1 cellular context compared by ENCODE assay signal in the genomic region with DNA sequence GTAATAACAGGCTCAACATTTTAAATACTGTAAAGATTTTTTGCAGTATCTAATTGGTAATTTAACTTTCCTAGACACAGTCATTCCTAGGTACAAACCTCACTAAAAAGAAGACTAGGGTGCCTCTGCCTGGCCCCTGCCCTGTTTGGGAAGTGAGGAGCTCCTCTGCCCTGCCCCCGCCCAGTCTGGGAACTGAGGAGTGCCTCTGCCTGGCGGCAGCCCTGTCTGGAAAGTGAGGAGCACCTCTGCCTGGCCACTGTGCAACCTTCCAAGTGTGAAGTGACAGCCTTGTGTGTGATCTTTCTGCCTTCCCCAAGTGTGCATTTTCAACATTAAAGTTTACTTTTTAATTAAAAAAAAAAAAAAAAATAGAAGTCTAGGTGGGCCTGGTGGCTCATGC.
TF ChIP-seq lines count a peak whose summit lies in the region.

No MANE protein-coding gene starts in this region.

TF ChIP-seq in WTC11, 78 proteins besides CTCF, POLR2A, EP300 and RAD21 (continued from another document):
- TF ChIP-seq, protein P1, sequence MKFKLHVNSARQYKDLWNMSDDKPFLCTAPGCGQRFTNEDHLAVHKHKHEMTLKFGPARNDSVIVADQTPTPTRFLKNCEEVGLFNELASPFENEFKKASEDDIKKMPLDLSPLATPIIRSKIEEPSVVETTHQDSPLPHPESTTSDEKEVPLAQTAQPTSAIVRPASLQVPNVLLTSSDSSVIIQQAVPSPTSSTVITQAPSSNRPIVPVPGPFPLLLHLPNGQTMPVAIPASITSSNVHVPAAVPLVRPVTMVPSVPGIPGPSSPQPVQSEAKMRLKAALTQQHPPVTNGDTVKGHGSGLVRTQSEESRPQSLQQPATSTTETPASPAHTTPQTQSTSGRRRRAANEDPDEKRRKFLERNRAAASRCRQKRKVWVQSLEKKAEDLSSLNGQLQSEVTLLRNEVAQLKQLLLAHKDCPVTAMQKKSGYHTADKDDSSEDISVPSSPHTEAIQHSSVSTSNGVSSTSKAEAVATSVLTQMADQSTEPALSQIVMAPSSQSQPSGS (CRISPR knock-in tag; IDR thresholded peaks at IDR 0.05; ENCODE audit: borderline replicate concordance, low read depth), result no peak
- TF ChIP-seq, protein P2, sequence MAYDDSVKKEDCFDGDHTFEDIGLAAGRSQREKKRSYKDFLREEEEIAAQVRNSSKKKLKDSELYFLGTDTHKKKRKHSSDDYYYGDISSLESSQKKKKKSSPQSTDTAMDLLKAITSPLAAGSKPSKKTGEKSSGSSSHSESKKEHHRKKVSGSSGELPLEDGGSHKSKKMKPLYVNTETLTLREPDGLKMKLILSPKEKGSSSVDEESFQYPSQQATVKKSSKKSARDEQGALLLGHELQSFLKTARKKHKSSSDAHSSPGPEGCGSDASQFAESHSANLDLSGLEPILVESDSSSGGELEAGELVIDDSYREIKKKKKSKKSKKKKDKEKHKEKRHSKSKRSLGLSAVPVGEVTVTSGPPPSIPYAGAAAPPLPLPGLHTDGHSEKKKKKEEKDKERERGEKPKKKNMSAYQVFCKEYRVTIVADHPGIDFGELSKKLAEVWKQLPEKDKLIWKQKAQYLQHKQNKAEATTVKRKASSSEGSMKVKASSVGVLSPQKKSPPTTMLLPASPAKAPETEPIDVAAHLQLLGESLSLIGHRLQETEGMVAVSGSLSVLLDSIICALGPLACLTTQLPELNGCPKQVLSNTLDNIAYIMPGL (CRISPR knock-in tag; IDR thresholded peaks at IDR 0.05), result no peak
- TF ChIP-seq ZNF138 (CRISPR knock-in tag; conservative IDR thresholded peaks at IDR 0.05), result no peak
- no peak for TF ChIP-seq MYBL2 (CRISPR knock-in tag; IDR thresholded peaks at IDR 0.05)
- TF ChIP-seq ZNF416 (CRISPR knock-in tag; IDR thresholded peaks at IDR 0.05), result no peak
- TF ChIP-seq, protein P3, sequence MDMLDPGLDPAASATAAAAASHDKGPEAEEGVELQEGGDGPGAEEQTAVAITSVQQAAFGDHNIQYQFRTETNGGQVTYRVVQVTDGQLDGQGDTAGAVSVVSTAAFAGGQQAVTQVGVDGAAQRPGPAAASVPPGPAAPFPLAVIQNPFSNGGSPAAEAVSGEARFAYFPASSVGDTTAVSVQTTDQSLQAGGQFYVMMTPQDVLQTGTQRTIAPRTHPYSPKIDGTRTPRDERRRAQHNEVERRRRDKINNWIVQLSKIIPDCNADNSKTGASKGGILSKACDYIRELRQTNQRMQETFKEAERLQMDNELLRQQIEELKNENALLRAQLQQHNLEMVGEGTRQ (CRISPR knock-in tag; IDR thresholded peaks at IDR 0.05), result no peak
